In genomic region chr6:153595903-153596302, GRCh38 we compare ENCODE assay signal across 26 cellular contexts.
DNase-seq lines count a peak whose midpoint lies in the region; ATAC-seq and TF ChIP-seq lines count a peak whose summit lies in the region.
"Had no signal": no experiment of that assay in that cellular context is flagged by ENCODE, and none has a peak within 500 bp of the region (broad histone marks: within the 10 kb centered on the region; RNA-seq: fewer than 3 reads in every experiment).

No MANE protein-coding gene starts in this region.

- no TSS peak for BruUV-seq in MCF 10A (replicated peaks; lab: Mats Ljungman, UMichigan)

- no peak overlapping the region for H3K4me2 ChIP-seq in neuronal stem cell (ENCODE audit: insufficient read depth, low read length, poor library complexity, severe bottlenecking)

- H2BK15ac ChIP-seq in neuronal stem cell (ENCODE audit: low read length) = no peak overlapping the region

- H3K27ac ChIP-seq in breast epithelium (no peak overlapping the region), neuronal stem cell (replicated peaks; ENCODE audit: low read length) (no peak overlapping the region)
- H3K27ac ChIP-seq: adrenal gland, HL-60, tibial nerve had no signal

- CTCF ChIA-PET in MCF 10A (lab: Yijun Ruan, JAX) = interaction anchor here (1.2 kb wide), 1 partner anchor 10 kb away, joined by 3 read pairs; no protein-coding TSS in a partner anchor

- H3K14ac ChIP-seq in neuronal stem cell (ENCODE audit: low read length) = no peak overlapping the region

- H4K8ac ChIP-seq in neuronal stem cell (ENCODE audit: low read depth, low read length) = no peak overlapping the region

- H3K23ac ChIP-seq in neuronal stem cell (ENCODE audit: low read depth, low read length, poor library complexity) = no peak overlapping the region

- TF ChIP-seq POLR2A in breast epithelium (IDR thresholded peaks at IDR 0.05) = no peak

- no peak overlapping the region for H3K18ac ChIP-seq in neuronal stem cell (ENCODE audit: low read length)

- H2BK5ac ChIP-seq in neuronal stem cell (ENCODE audit: low read length) = no peak overlapping the region

- no peaks in the 10 kb centered on the region for H3K36me3 ChIP-seq in breast epithelium
- H3K36me3 ChIP-seq in neuronal stem cell (replicated peaks in 1 of 2; ENCODE audit: control insufficient read depth in 2 of 2, insufficient read depth in 2 of 2, low read length in 2 of 2) = no peaks in the 10 kb centered on the region
- H3K36me3 ChIP-seq: adrenal gland, BE2C, MG63, tibial nerve had no signal

- no peaks in the 10 kb centered on the region for H3K4me1 ChIP-seq in breast epithelium
- H3K4me1 ChIP-seq in neuronal stem cell (ENCODE audit: control insufficient read depth in 2 of 2, insufficient read depth in 1 of 2, low read depth in 1 of 2, low read length in 2 of 2) = no peaks in the 10 kb centered on the region
- H3K4me1 ChIP-seq: adrenal gland, tibial nerve had no signal

- H3K9me3 ChIP-seq in breast epithelium (no peaks in the 10 kb centered on the region), neuronal stem cell (replicated peaks in 1 of 2; ENCODE audit: control insufficient read depth in 2 of 2, insufficient read depth in 1 of 2, low read depth in 1 of 2, low read length in 2 of 2) (no peaks in the 10 kb centered on the region)
- H3K9me3 ChIP-seq: adrenal gland, BE2C, MG63, tibial nerve had no signal

- H3K4me3 Mint-ChIP-seq in MCF 10A (ENCODE audit: unreplicated experiment) = no peak overlapping the region
- H3K4me3 Mint-ChIP-seq: activated CD8-positive, alpha-beta T cell treated with anti-CD3 and anti-CD28 coated beads for 36 hours; stimulated activated naive CD8-positive, alpha-beta T cell treated with anti-CD3 and anti-CD28 coated beads, Interleukin-15, Interleukin-2, amounts not matched to agents 100 ng/mL and 50 ng/mL, for 24 hours had no signal

- H3K36me3 Mint-ChIP-seq in MCF 10A (ENCODE audit: insufficient read depth, unreplicated experiment) = no peaks in the 10 kb centered on the region

- no peak overlapping the region for H3K4ac ChIP-seq in neuronal stem cell (ENCODE audit: low read length)

- POLR2A ChIA-PET in MCF 10A (lab: Yijun Ruan, JAX) = no interaction called here

- no peak overlapping the region for H2AK5ac ChIP-seq in neuronal stem cell (ENCODE audit: low read depth, low read length)

- no peak overlapping the region for H2AFZ ChIP-seq in neuronal stem cell (ENCODE audit: low read length)

- no peak overlapping the region for H2BK12ac ChIP-seq in neuronal stem cell (ENCODE audit: low read length)

- H3K9me3 Mint-ChIP-seq in MCF 10A (ENCODE audit: unreplicated experiment) = peaks cover 6% of the 10 kb centered on the region
- H3K9me3 Mint-ChIP-seq: activated CD8-positive, alpha-beta T cell treated with anti-CD3 and anti-CD28 coated beads for 36 hours; stimulated activated naive CD8-positive, alpha-beta T cell treated with anti-CD3 and anti-CD28 coated beads, Interleukin-15, Interleukin-2, amounts not matched to agents 100 ng/mL and 50 ng/mL, for 24 hours had no signal

- H3K4me3 ChIP-seq in breast epithelium (no peak overlapping the region), neuronal stem cell (ENCODE audit: low read length in 2 of 2) (no peak overlapping the region)
- H3K4me3 ChIP-seq: adrenal gland, MG63, tibial nerve had no signal

- H3K27me3 ChIP-seq in breast epithelium (no peaks in the 10 kb centered on the region), neuronal stem cell (ENCODE audit: control insufficient read depth in 3 of 3, insufficient read depth in 3 of 3, low read depth in 1 of 3, low read length in 3 of 3) (no peaks in the 10 kb centered on the region)
- H3K27me3 ChIP-seq: adrenal gland, BE2C, MG63, tibial nerve had no signal

- no peaks in the 10 kb centered on the region for H3K27me3 Mint-ChIP-seq in MCF 10A (ENCODE audit: insufficient read depth, unreplicated experiment)
- H3K27me3 Mint-ChIP-seq: activated CD8-positive, alpha-beta T cell treated with anti-CD3 and anti-CD28 coated beads for 36 hours; stimulated activated naive CD8-positive, alpha-beta T cell treated with anti-CD3 and anti-CD28 coated beads, Interleukin-15, Interleukin-2, amounts not matched to agents 100 ng/mL and 50 ng/mL, for 24 hours had no signal

- TF ChIP-seq CTCF in MCF 10A (IDR thresholded peaks at IDR 0.05; ENCODE audit: unreplicated experiment) (no peak), breast epithelium (IDR thresholded peaks at IDR 0.05) (no peak)

- WGBS in neuronal stem cell (ENCODE audit: extremely low coverage in 2 of 2, insufficient read length in 2 of 2, insufficient replicate concordance in 1 of 2), 2 donors = no CpG with 5 or more reads among the region's 2 CpGs

- no peak overlapping the region for H2BK120ac ChIP-seq in neuronal stem cell (ENCODE audit: low read depth, low read length)

- H4K91ac ChIP-seq in neuronal stem cell (ENCODE audit: low read depth, low read length, poor library complexity) = no peak overlapping the region

- DNase-seq in MCF 10A (ENCODE audit: unreplicated experiment) = peak; percentile 83
- DNase-seq in breast epithelium (ENCODE audit: low spot score in 2 of 2) = no peak
- peak; percentile 42 for DNase-seq in amniotic epithelial cell (ENCODE audit: low read depth)
- peak; percentile 5 for DNase-seq in fibroblast of peridontal ligament (ENCODE audit: extremely low read depth)
- no peak for DNase-seq in NK-92 (lab: John Stamatoyannopoulos, UW; ENCODE audit: unreplicated experiment)
- no peak for DNase-seq in neuronal stem cell (ENCODE audit: low spot score)
- DNase-seq in iPS-NIHi11 (ENCODE audit: low spot score) = no peak
- DNase-seq: activated CD8-positive, alpha-beta T cell treated with anti-CD3 and anti-CD28 coated beads for 36 hours; activated gamma-delta T cell treated with Interleukin-2 at 50 U/mL for 16 hours; activated T-cell treated with anti-CD3 and anti-CD28 coated beads for 4 hours; adrenal gland; BE2C; caudate nucleus; COR-L47; DND-41; mesendoderm; MG63; NCI-H1436; NCI-H510A treated with DMSO at 0.1 percent for 48 hours; retina; stimulated activated CD4-positive, alpha-beta T cell treated with anti-CD3 and anti-CD28 coated beads, Interleukin-4, amount 100 ng/mL, for 1 hour; T1000 had no signal

- intact Hi-C loops in MCF 10A (cut with micrococcal nuclease) = no loop called here
- intact Hi-C loops in breast epithelium (cut with DNase I; ENCODE audit: low total_unique reads) = no loop called here

- H3K9ac ChIP-seq in neuronal stem cell (ENCODE audit: low read depth, low read length, poor library complexity) = no peak overlapping the region

- no peak for ATAC-seq in GM21737 (IDR thresholded peaks at IDR 0.05; ENCODE audit: unreplicated experiment)
- ATAC-seq: activated CD8-positive, alpha-beta T cell treated with anti-CD3 and anti-CD28 coated beads for 36 hours had no signal

- no peaks in the 10 kb centered on the region for H3K79me1 ChIP-seq in neuronal stem cell (ENCODE audit: low read depth, low read length)

- peaks cover 26% of the 10 kb centered on the region for H3K4me1 Mint-ChIP-seq in MCF 10A (ENCODE audit: insufficient read depth, unreplicated experiment)

- no peak overlapping the region for H3K27ac Mint-ChIP-seq in MCF 10A (ENCODE audit: low read depth, unreplicated experiment)
- H3K27ac Mint-ChIP-seq: activated CD8-positive, alpha-beta T cell treated with anti-CD3 and anti-CD28 coated beads for 36 hours; stimulated activated naive CD8-positive, alpha-beta T cell treated with anti-CD3 and anti-CD28 coated beads, Interleukin-15, Interleukin-2, amounts not matched to agents 100 ng/mL and 50 ng/mL, for 24 hours had no signal

Comparison
In these comparisons a context has a peak if more than half of its experiments do, and no peak if none do; other contexts are left out.
1. DNase-seq: peak in MCF 10A (single experiment), amniotic epithelial cell (single experiment) and fibroblast of peridontal ligament (single experiment); none in breast epithelium (0 of 2), NK-92 (single experiment), neuronal stem cell (single experiment) and iPS-NIHi11 (single experiment).